ENCODE assay signal across 1 cellular context in genomic region chr19:35557539-35558399, GRCh38.
TF ChIP-seq lines count a peak whose summit lies in the region.

No MANE protein-coding gene starts in this region.

TF ChIP-seq in HEK293, 187 proteins besides CTCF, POLR2A, EP300 and RAD21 (continued from another document):
- TF ChIP-seq INSM2 (tag by site-specific recombination; IDR thresholded peaks at IDR 0.05) (no peak; the same call in 1 of the 2 replicates), ZNF473 (tag by site-specific recombination; IDR thresholded peaks at IDR 0.05) (no peak), ZNF660 (tag by site-specific recombination; IDR thresholded peaks at IDR 0.05) (no peak), ZBTB20 (tag by site-specific recombination; IDR thresholded peaks at IDR 0.05) (peak; percentile 46; the same call in 1 of the 2 replicates), ZXDB (tag by site-specific recombination; IDR thresholded peaks at IDR 0.05) (peak; percentile 67; the same call in 1 of the 2 replicates), GFI1B (tag by site-specific recombination; IDR thresholded peaks at IDR 0.05) (no peak), TSHZ1 (tag by site-specific recombination; IDR thresholded peaks at IDR 0.05; ENCODE audit: borderline replicate concordance) (no peak), ZNF16 (tag by site-specific recombination; IDR thresholded peaks at IDR 0.05; ENCODE audit: low read depth) (0 out of 2 replicates have a peak, but pooled peaks have one; percentile 8), KLF7 (tag by site-specific recombination; IDR thresholded peaks at IDR 0.05; ENCODE audit: borderline replicate concordance) (peak; percentile 78; the same call in 1 of the 2 replicates), HIC1 (tag by site-specific recombination; IDR thresholded peaks at IDR 0.05) (no peak), ZNF530 (tag by site-specific recombination; IDR thresholded peaks at IDR 0.05; ENCODE audit: low read depth) (no peak), ZNF280C (tag by site-specific recombination; IDR thresholded peaks at IDR 0.05) (no peak), ZBTB26 (tag by site-specific recombination; optimal IDR thresholded peaks at IDR 0.05) (peak; percentile 66), ZNF600 (tag by site-specific recombination; IDR thresholded peaks at IDR 0.05) (peak; percentile 73), ZNF24 (tag by site-specific recombination; IDR thresholded peaks at IDR 0.05) (no peak; the same call in none of the 2 replicates), KLF8 (tag by site-specific recombination; IDR thresholded peaks at IDR 0.05) (peak; percentile 100), PRDM1 (tag by site-specific recombination; IDR thresholded peaks at IDR 0.05) (no peak)
- TF ChIP-seq, protein P1, sequence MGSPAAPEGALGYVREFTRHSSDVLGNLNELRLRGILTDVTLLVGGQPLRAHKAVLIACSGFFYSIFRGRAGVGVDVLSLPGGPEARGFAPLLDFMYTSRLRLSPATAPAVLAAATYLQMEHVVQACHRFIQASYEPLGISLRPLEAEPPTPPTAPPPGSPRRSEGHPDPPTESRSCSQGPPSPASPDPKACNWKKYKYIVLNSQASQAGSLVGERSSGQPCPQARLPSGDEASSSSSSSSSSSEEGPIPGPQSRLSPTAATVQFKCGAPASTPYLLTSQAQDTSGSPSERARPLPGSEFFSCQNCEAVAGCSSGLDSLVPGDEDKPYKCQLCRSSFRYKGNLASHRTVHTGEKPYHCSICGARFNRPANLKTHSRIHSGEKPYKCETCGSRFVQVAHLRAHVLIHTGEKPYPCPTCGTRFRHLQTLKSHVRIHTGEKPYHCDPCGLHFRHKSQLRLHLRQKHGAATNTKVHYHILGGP (tag by site-specific recombination; IDR thresholded peaks at IDR 0.05) = no peak
